ENCODE assay signal across 23 cellular contexts in the genomic region with DNA sequence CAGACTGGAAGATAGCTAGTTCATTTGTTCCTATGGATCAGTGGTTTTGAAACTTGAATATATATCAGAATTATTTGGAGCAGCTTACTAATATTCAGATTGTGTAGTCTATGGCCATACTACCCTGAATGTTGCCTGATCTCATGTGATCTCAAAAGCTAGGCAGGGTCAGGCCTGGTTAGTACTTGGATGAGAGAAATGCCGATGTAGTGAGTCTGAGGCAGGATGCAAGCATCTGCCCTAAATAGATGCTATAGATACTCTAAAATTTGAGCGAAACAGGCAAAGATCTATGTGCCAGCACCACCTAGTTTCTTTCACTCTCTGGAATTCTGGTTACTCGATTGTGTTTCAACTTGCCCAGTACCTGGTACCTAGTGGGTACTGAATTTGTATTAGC.
"Had no signal": no experiment of that assay in that cellular context is flagged by ENCODE, and none has a peak within 500 bp of the region (broad histone marks: within the 10 kb centered on the region; RNA-seq: fewer than 3 reads in every experiment).

No MANE protein-coding gene starts in this region.

- H3K4me1 ChIP-seq: colonic mucosa, lower lobe of right lung, neural progenitor cell, parathyroid adenoma, prostate gland, right lobe of liver, stomach had no signal

- H3K79me2 ChIP-seq: parathyroid adenoma had no signal

- H3K4me3 ChIP-seq: colonic mucosa, esophagus squamous epithelium, heart left ventricle, left ventricle myocardium inferior, lower lobe of right lung, neural progenitor cell, prostate gland, right lobe of liver, skin epidermis, stomach had no signal

- H3K4me2 ChIP-seq: neural progenitor cell had no signal

- H3K9ac ChIP-seq: neural progenitor cell, parathyroid adenoma had no signal

- ATAC-seq: heart left ventricle; left cardiac atrium; lower lobe of right lung; natural killer cell treated with Interleukin-12 subunit alpha and Interleukin-12 subunit beta and Interleukin-15 and Interleukin-18, amount 100 ng/mL, for 72 hours; right lobe of liver had no signal

- DNase-seq: colonic mucosa; dermis blood vessel endothelial cell; esophagus squamous epithelium; heart left ventricle; hypothalamus; kidney; left cardiac atrium; left ventricle myocardium inferior; lower lobe of right lung; mesenchymal stem cell; midbrain; nucleus accumbens; right lobe of liver; stimulated activated CD4-positive, alpha-beta T cell treated with anti-CD3 and anti-CD28 coated beads, Interleukin-12 subunit alpha, Interleukin-12 subunit beta, amount 100 ng/mL, for 4 hours; stimulated activated naive CD4-positive, alpha-beta T cell; stomach; substantia nigra; trophoblast cell had no signal

- H3K27ac ChIP-seq: colonic mucosa, esophagus squamous epithelium, heart left ventricle, left ventricle myocardium inferior, lower lobe of right lung, neural progenitor cell, parathyroid adenoma, prostate gland, right lobe of liver, skin epidermis, stomach had no signal

- H3K27me3 ChIP-seq: colonic mucosa, esophagus squamous epithelium, heart left ventricle, neural progenitor cell, right lobe of liver, stomach had no signal

- H3K9me3 ChIP-seq: colonic mucosa, esophagus squamous epithelium, heart left ventricle, left ventricle myocardium inferior, lower lobe of right lung, prostate gland, right lobe of liver, stomach had no signal

- H2AFZ ChIP-seq: neural progenitor cell, parathyroid adenoma had no signal

- H3K36me3 ChIP-seq: colonic mucosa, lower lobe of right lung, neural progenitor cell, prostate gland, right lobe of liver had no signal
